In genomic region chr3:128782282-128783146, GRCh38 we compare ENCODE assay signal across 20 cellular contexts. TPM values are rescaled to one million over a fixed set of nuclear protein-coding genes. Genes with fewer than 3 reads are reported as not detected.
A peak's percentile ranks its signal among the peaks of the same experiment; 100 is the strongest.
DNase-seq lines count a peak whose midpoint lies in the region; ATAC-seq and TF ChIP-seq lines count a peak whose summit lies in the region.
"Had no signal": no experiment of that assay in that cellular context is flagged by ENCODE, and none has a peak within 500 bp of the region (broad histone marks: within the 10 kb centered on the region; RNA-seq: fewer than 3 reads in every experiment).

No MANE protein-coding gene starts in this region.

- peaks cover 99% of the 10 kb centered on the region for H3K79me2 ChIP-seq in Karpas-422 (ENCODE audit: low read length)

- no peak overlapping the region for H2AFZ ChIP-seq in Karpas-422 (ENCODE audit: low read length)
- H2AFZ ChIP-seq: parathyroid adenoma had no signal

- peaks cover 16% of the 10 kb centered on the region for H3K36me3 Mint-ChIP-seq in activated CD4-positive, alpha-beta T cell treated with anti-CD3 and anti-CD28 coated beads for 36 hours (ENCODE audit: low read depth)
- H3K36me3 Mint-ChIP-seq in CD8-positive, alpha-beta memory T cell = peaks cover 0 to 1% (median 0%) of the 10 kb centered on the region in 3 donors
- peaks cover 2% of the 10 kb centered on the region for H3K36me3 Mint-ChIP-seq in central memory CD8-positive, alpha-beta T cell (ENCODE audit: insufficient read depth)

- intact Hi-C loops in activated CD4-positive, alpha-beta T cell treated with anti-CD3 and anti-CD28 coated beads for 36 hours (cut with DNase I, micrococcal nuclease) = no loop called here

- peak; percentile 19 for ATAC-seq in activated CD4-positive, alpha-beta T cell treated with anti-CD3 and anti-CD28 coated beads for 36 hours
- ATAC-seq in central memory CD8-positive, alpha-beta T cell (replicated peaks; ENCODE audit: extremely low read depth, poor library complexity, severe bottlenecking) = no peak
- ATAC-seq: activated CD4-positive, CD25-positive, alpha-beta regulatory T cell treated with anti-CD3 and anti-CD28 coated beads, Interleukin-2, amount 50 U/mL, for 24 hours; left lobe of liver had no signal

- no peaks in the 10 kb centered on the region for H3K36me3 ChIP-seq in CD8-positive, alpha-beta memory T cell (ENCODE audit: insufficient read depth, low read length)
- H3K36me3 ChIP-seq in neutrophil (no peaks in the 10 kb centered on the region), Karpas-422 (ENCODE audit: insufficient read depth, low read length) (no peaks in the 10 kb centered on the region)
- H3K36me3 ChIP-seq: tibial nerve had no signal

- no peaks in the 10 kb centered on the region for H3K27me3 Mint-ChIP-seq in activated CD4-positive, alpha-beta T cell treated with anti-CD3 and anti-CD28 coated beads for 36 hours
- H3K27me3 Mint-ChIP-seq in CD8-positive, alpha-beta memory T cell = no peaks in the 10 kb centered on the region
- H3K27me3 Mint-ChIP-seq in central memory CD8-positive, alpha-beta T cell = no peaks in the 10 kb centered on the region

- peaks cover 57% of the 10 kb centered on the region for H3K4me1 ChIP-seq in CD8-positive, alpha-beta memory T cell (ENCODE audit: insufficient read depth, low read length)
- H3K4me1 ChIP-seq in neutrophil (ENCODE audit: control insufficient read depth in 1 of 2, insufficient read depth in 1 of 2, low read depth in 1 of 2, low read length in 1 of 2) (peaks cover 83 to 98% of the 10 kb centered on the region in 2 experiments), Karpas-422 (ENCODE audit: low read length) (peaks cover 81% of the 10 kb centered on the region)

- TF ChIP-seq CTCF in neutrophil (IDR thresholded peaks at IDR 0.05) = no peak

- CTCF ChIA-PET in activated CD4-positive, alpha-beta T cell treated with anti-CD3 and anti-CD28 coated beads for 36 hours (lab: Charles Lee) = interaction anchor here (0.7 to 3.0 kb wide), 5 partner anchors 13 to 102 kb away, joined by 3 to 17 read pairs (median 7); no protein-coding TSS in a partner anchor
- CTCF ChIA-PET in CD8-positive, alpha-beta memory T cell (lab: Charles Lee) = interaction anchor here (1.0 kb wide), 1 partner anchor 102 kb away, joined by 3 read pairs; no protein-coding TSS in a partner anchor

- POLR2A ChIA-PET in activated CD4-positive, alpha-beta T cell treated with anti-CD3 and anti-CD28 coated beads for 36 hours (lab: Charles Lee) = no interaction called here
- POLR2A ChIA-PET in CD8-positive, alpha-beta memory T cell (lab: Charles Lee) = no interaction called here

- H3K9me2 ChIP-seq in Karpas-422 (replicated peaks; ENCODE audit: insufficient read depth, low read length) = no peaks in the 10 kb centered on the region

- no peak overlapping the region for H3K27ac ChIP-seq in CD8-positive, alpha-beta memory T cell (ENCODE audit: low read depth, low read length)
- H3K27ac ChIP-seq in neutrophil (peak overlapping the region; percentile 83), Karpas-422 (ENCODE audit: low read length) (no peak overlapping the region)
- H3K27ac ChIP-seq: foreskin keratinocyte, KMS-11, parathyroid adenoma, SJSA1, tibial nerve had no signal

- H3K9me3 Mint-ChIP-seq in activated CD4-positive, alpha-beta T cell treated with anti-CD3 and anti-CD28 coated beads for 36 hours (ENCODE audit: low read depth) = no peaks in the 10 kb centered on the region
- H3K9me3 Mint-ChIP-seq in CD8-positive, alpha-beta memory T cell = no peaks in the 10 kb centered on the region
- H3K9me3 Mint-ChIP-seq in central memory CD8-positive, alpha-beta T cell = no peaks in the 10 kb centered on the region

- no peak for DNase-seq in activated CD4-positive, alpha-beta T cell treated with anti-CD3 and anti-CD28 coated beads for 36 hours
- DNase-seq in activated CD4-positive, alpha-beta T cell treated with anti-CD3 and anti-CD28 coated beads for 4 hours = no peak
- DNase-seq in CD8-positive, alpha-beta memory T cell = no peak
- DNase-seq in central memory CD8-positive, alpha-beta T cell (ENCODE audit: low spot score in 2 of 2) = no peak
- DNase-seq in SKM-1 treated with dmso at 0.1 percent for 144 hours (lab: John Stamatoyannopoulos, UW; ENCODE audit: unreplicated experiment) = no peak
- no peak for DNase-seq in hypothalamus (lab: John Stamatoyannopoulos, UW)
- DNase-seq in Karpas-422 = no peak
- DNase-seq: amygdala, NCI-H1048, NCI-H2081 treated with DMSO at 0.1 percent for 48 hours, NCI-H524 treated with DMSO at 0.1 percent for 48 hours had no signal

- no peak overlapping the region for H3K9ac ChIP-seq in Karpas-422 (ENCODE audit: low read length)
- H3K9ac ChIP-seq: KMS-11, parathyroid adenoma had no signal

- peaks cover 36% of the 10 kb centered on the region for H4K20me1 ChIP-seq in Karpas-422 (ENCODE audit: insufficient read depth, low read depth, low read length)

- peak overlapping the region; percentile 81 for H3K27ac Mint-ChIP-seq in activated CD4-positive, alpha-beta T cell treated with anti-CD3 and anti-CD28 coated beads for 36 hours
- peak overlapping the region in 7 of 8 donors; percentile 28 to 84 (median 56) for H3K27ac Mint-ChIP-seq in CD8-positive, alpha-beta memory T cell
- peak overlapping the region; percentile 63 for H3K27ac Mint-ChIP-seq in central memory CD8-positive, alpha-beta T cell (ENCODE audit: low read depth)

- no peak overlapping the region for H3K4me3 ChIP-seq in CD8-positive, alpha-beta memory T cell (ENCODE audit: low read length)
- H3K4me3 ChIP-seq in neutrophil (ENCODE audit: low read depth in 1 of 2, low read length in 1 of 2) (no peak overlapping the region), Karpas-422 (ENCODE audit: low read length) (no peak overlapping the region)
- H3K4me3 ChIP-seq: SJSA1, smooth muscle cell, tibial nerve had no signal

- no peak overlapping the region for H3K4me3 Mint-ChIP-seq in activated CD4-positive, alpha-beta T cell treated with anti-CD3 and anti-CD28 coated beads for 36 hours
- H3K4me3 Mint-ChIP-seq in CD8-positive, alpha-beta memory T cell = no peak overlapping the region
- H3K4me3 Mint-ChIP-seq in central memory CD8-positive, alpha-beta T cell = no peak overlapping the region

- peaks cover 91% of the 10 kb centered on the region for H3K4me1 Mint-ChIP-seq in activated CD4-positive, alpha-beta T cell treated with anti-CD3 and anti-CD28 coated beads for 36 hours
- H3K4me1 Mint-ChIP-seq in CD8-positive, alpha-beta memory T cell = peaks cover 62 to 90% (median 89%) of the 10 kb centered on the region in 3 donors
- peaks cover 84% of the 10 kb centered on the region for H3K4me1 Mint-ChIP-seq in central memory CD8-positive, alpha-beta T cell

- H3K4me2 ChIP-seq in Karpas-422 (ENCODE audit: low read depth, low read length, poor library complexity, severe bottlenecking) = no peak overlapping the region
- H3K4me2 ChIP-seq: KMS-11, smooth muscle cell had no signal

- no peaks in the 10 kb centered on the region for H3K27me3 ChIP-seq in CD8-positive, alpha-beta memory T cell (ENCODE audit: insufficient read depth, low read length, poor library complexity, severe bottlenecking)
- H3K27me3 ChIP-seq in neutrophil (no peaks in the 10 kb centered on the region), Karpas-422 (ENCODE audit: low read length) (no peaks in the 10 kb centered on the region)
- H3K27me3 ChIP-seq: foreskin keratinocyte, SJSA1, tibial nerve had no signal

- H3K9me3 ChIP-seq in CD8-positive, alpha-beta memory T cell (ENCODE audit: low read length) = no peaks in the 10 kb centered on the region
- H3K9me3 ChIP-seq in neutrophil (no peaks in the 10 kb centered on the region), Karpas-422 (ENCODE audit: low read length) (no peaks in the 10 kb centered on the region)
- H3K9me3 ChIP-seq: SJSA1, tibial nerve had no signal

RNA-seq across cellular contexts. Expression of gene RAB7A, which starts 56.5 kb away (rescaled TPM):
- total RNA-seq in activated CD4-positive, alpha-beta T cell treated with anti-CD3 and anti-CD28 coated beads for 36 hours = 100 to 1,000 TPM; 297 to 534 TPM
- total RNA-seq in CD8-positive, alpha-beta memory T cell = 100 to 1,000 TPM; 260 to 285 TPM
- 206 TPM for polyA plus RNA-seq in CD8-positive, alpha-beta memory T cell
- 47.8 and 71.2 TPM in 2 replicates for total RNA-seq in Karpas-422 (2014; rRNA removed; shearing (Covaris generic); ENCODE audit: low replicate concordance)
